ENCODE assay signal across 14 cellular contexts in the genomic region with DNA sequence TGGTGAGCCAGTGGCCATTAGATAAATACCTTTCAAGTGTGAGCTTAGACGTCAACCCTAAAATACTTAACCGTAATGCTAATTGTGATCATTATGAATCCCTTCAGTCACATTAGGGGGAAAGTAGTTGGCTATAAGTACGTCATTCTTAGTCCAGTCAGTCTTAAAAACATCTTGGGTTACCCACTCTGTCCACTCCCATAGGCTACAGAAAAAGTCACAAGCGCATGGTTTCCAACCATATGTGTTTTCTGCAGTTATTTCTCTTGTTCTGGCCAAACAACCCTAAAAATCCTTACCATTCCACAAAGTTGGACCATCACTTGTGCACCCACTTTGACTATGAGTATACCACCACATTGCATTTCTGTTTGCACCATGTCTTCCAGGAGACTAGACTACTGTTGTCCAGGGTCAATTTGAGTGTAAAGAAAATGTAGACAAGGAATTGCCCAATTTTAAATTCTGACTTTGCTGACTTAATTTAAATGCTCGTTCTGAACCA. TPM values are rescaled to one million over a fixed set of nuclear protein-coding genes. Genes with fewer than 3 reads are reported as not detected.
A peak's percentile ranks its signal among the peaks of the same experiment; 100 is the strongest.
DNase-seq lines count a peak whose midpoint lies in the region; ATAC-seq, FAIRE-seq and TF ChIP-seq lines count a peak whose summit lies in the region.
"Had no signal": no experiment of that assay in that cellular context is flagged by ENCODE, and none has a peak within 500 bp of the region (broad histone marks: within the 10 kb centered on the region; RNA-seq: fewer than 3 reads in every experiment).

No MANE protein-coding gene starts in this region.

- no peaks in the 10 kb centered on the region for H3K9me3 Mint-ChIP-seq in type B pancreatic cell

- no peak for FAIRE-seq in HepG2 (lab: Jason Lieb, UNC)

- no peak for TF ChIP-seq EP300 in HepG2 (IDR thresholded peaks at IDR 0.05; ENCODE audit: low read depth in 2 of 2, low read length in 2 of 2)
- no peak for TF ChIP-seq EP300 in HepG2 (CRISPR knock-in tag; IDR thresholded peaks at IDR 0.05; ENCODE audit: borderline replicate concordance)

- WGBS in HepG2 (ENCODE audit: low lambda C conversion rate), result 97% methylated on average over 5 of the region's 5 CpGs
- WGBS in right lobe of liver (ENCODE audit: insufficient coverage, low coverage, low lambda C conversion rate, missing lambda C conversion rate), result 84% methylated on average over 5 of the region's 5 CpGs

- no peaks in the 10 kb centered on the region for H3K9me3 ChIP-seq in HepG2 (ENCODE audit: low read length)
- no peaks in the 10 kb centered on the region for H3K9me3 ChIP-seq in right lobe of liver
- H3K9me3 ChIP-seq in T-helper 17 cell (ENCODE audit: control insufficient read depth, low read length, poor library complexity, severe bottlenecking), result no peaks in the 10 kb centered on the region
- H3K9me3 ChIP-seq: ovary, suprapubic skin had no signal

- H3K4me3 Mint-ChIP-seq in T-helper 17 cell (no peak overlapping the region), type B pancreatic cell (peak overlapping the region; percentile 70)

- H3K36me3 Mint-ChIP-seq in T-helper 17 cell (ENCODE audit: low read depth), result no peaks in the 10 kb centered on the region
- H3K36me3 Mint-ChIP-seq in type B pancreatic cell, result peaks cover 40% of the 10 kb centered on the region

- H3K4me1 Mint-ChIP-seq in T-helper 17 cell (peaks cover 34% of the 10 kb centered on the region), type B pancreatic cell (ENCODE audit: unreplicated experiment) (peaks cover 28% of the 10 kb centered on the region)

- CTCF ChIA-PET in HepG2 (lab: Yijun Ruan, JAX; ENCODE audit: low intra/inter-chr PET ratio, low total read pairs), result no interaction called here

- H2AFZ ChIP-seq in HepG2 (ENCODE audit: low read length), result no peak overlapping the region

- no peak for TF ChIP-seq RAD21 in HepG2 (CRISPR knock-in tag; IDR thresholded peaks at IDR 0.05)

- H3K27ac Mint-ChIP-seq in T-helper 17 cell, result peak overlapping the region; percentile 53
- H3K27ac Mint-ChIP-seq in type B pancreatic cell, result peak overlapping the region; percentile 48

- in situ Hi-C loops in HepG2 (cut with HindIII; ENCODE audit: extremely low pct_ligation_motif_present, low pct_unique_long_range_greater_than_20kb), result no loop called here

- H3K36me3 ChIP-seq in HepG2 (replicated peaks in 1 of 2; ENCODE audit: control insufficient read depth in 1 of 2, insufficient read depth in 2 of 2, low read length in 2 of 2) (peaks cover 4 to 9% of the 10 kb centered on the region in 2 experiments; a peak in 4 of 5 replicates), right lobe of liver (peaks cover 0 to 24% (median 12%) of the 10 kb centered on the region in 4 donors)
- H3K36me3 ChIP-seq: ovary had no signal

- intact Hi-C loops in HepG2 (cut with micrococcal nuclease; ENCODE audit: unreplicated experiment), result no loop called here
- intact Hi-C loops in right lobe of liver (cut with DNase I), result no loop called here

- peaks cover 27% of the 10 kb centered on the region for H4K20me1 ChIP-seq in HepG2 (ENCODE audit: insufficient read depth, low read length)

- TF ChIP-seq POLR2A in HepG2 (IDR thresholded peaks at IDR 0.05; ENCODE audit: insufficient read depth in 1 of 2, low read depth in 2 of 2, low read length in 2 of 2) (peak in 1 of 2 experiments; percentile 69; a peak in 2 of 4 replicates), right lobe of liver (IDR thresholded peaks at IDR 0.05) (no peak)

- H3K27ac ChIP-seq in HepG2 (ENCODE audit: extremely low read length, insufficient read depth, low read length) (no peak overlapping the region), right lobe of liver (no peak overlapping the region)
- H3K27ac ChIP-seq: C4-2B, ovary, suprapubic skin had no signal

- no peak for ATAC-seq in HepG2
- ATAC-seq in right lobe of liver, result no peak
- no peak for ATAC-seq in T-helper 17 cell
- ATAC-seq in HG03342 (IDR thresholded peaks at IDR 0.05; ENCODE audit: unreplicated experiment), result no peak

- H3K9ac ChIP-seq in HepG2 (ENCODE audit: insufficient read depth, low read depth, low read length), result no peak overlapping the region

- POLR2A ChIA-PET in HepG2 (lab: Yijun Ruan, JAX), result no interaction called here

- H3K4me3 ChIP-seq in HepG2 (replicated peaks in 1 of 3; ENCODE audit: insufficient read depth in 1 of 3, low read depth in 2 of 3, low read length in 3 of 3) (no peak overlapping the region), right lobe of liver (no peak overlapping the region), fibroblast of the aortic adventitia (ENCODE audit: low read depth, low read length) (peak overlapping the region; percentile 6)
- H3K4me3 ChIP-seq: ovary, suprapubic skin had no signal

- BruUV-seq in HepG2 (replicated peaks; lab: Mats Ljungman, UMichigan), result no TSS peak

- no peak for DNase-seq in HepG2 (ENCODE audit: low spot score)
- no peak for DNase-seq in right lobe of liver
- no peak for DNase-seq in T-helper 17 cell
- no peak for DNase-seq in fibroblast of the aortic adventitia (ENCODE audit: low read depth)
- no peak for DNase-seq in type B pancreatic cell (ENCODE audit: extremely low spot score, unreplicated experiment)
- DNase-seq in NCI-H146 treated with DMSO at 0.1 percent for 48 hours (lab: John Stamatoyannopoulos, UW; ENCODE audit: unreplicated experiment), result no peak
- DNase-seq in stimulated activated CD4-positive, alpha-beta T cell treated with anti-CD3 and anti-CD28 coated beads, Interleukin-2, amount 100 ng/mL, for 48 hours, result no peak
- DNase-seq: kidney glomerular epithelial cell; NCI-H524 treated with DMSO at 0.1 percent for 48 hours; ovary; stimulated activated CD4-positive, alpha-beta T cell treated with anti-CD3 and anti-CD28 coated beads, Interleukin-4, amount 100 ng/mL, for 24 hours had no signal

- TF ChIP-seq CTCF in HepG2 (CRISPR knock-in tag; IDR thresholded peaks at IDR 0.05) (no peak), right lobe of liver (IDR thresholded peaks at IDR 0.05) (no peak), fibroblast of the aortic adventitia (IDR thresholded peaks at IDR 0.05; ENCODE audit: insufficient read depth, low read length) (no peak), type B pancreatic cell (conservative IDR thresholded peaks at IDR 0.05) (no peak)

- H3K27me3 ChIP-seq in HepG2 (ENCODE audit: control insufficient read depth in 1 of 2, insufficient read depth in 2 of 2, low read length in 2 of 2), result no peaks in the 10 kb centered on the region; a peak in 1 of 5 replicates
- H3K27me3 ChIP-seq in right lobe of liver, result no peaks in the 10 kb centered on the region
- H3K27me3 ChIP-seq: ovary, suprapubic skin had no signal

- H3K4me2 ChIP-seq in HepG2 (ENCODE audit: low read depth, low read length), result peak overlapping the region; percentile 18; the same call in 1 of the 2 replicates

- H3K27me3 Mint-ChIP-seq in T-helper 17 cell (no peaks in the 10 kb centered on the region), type B pancreatic cell (no peaks in the 10 kb centered on the region)

- H3K4me1 ChIP-seq in HepG2 (ENCODE audit: insufficient read depth, low read length) (peaks cover 36% of the 10 kb centered on the region), right lobe of liver (peaks cover 0 to 15% (median 6%) of the 10 kb centered on the region in 4 donors)

- H3K79me2 ChIP-seq in HepG2 (ENCODE audit: insufficient read depth, low read length), result peaks cover 33% of the 10 kb centered on the region

RNA-seq across cellular contexts. Expression of gene RPL15, which starts 3.3 kb away (rescaled TPM):
- total RNA-seq in HepG2 (2016; rRNA removed; fragmentation: Illumina TruSeq; extraction: Trizol) (1,297 and 1,763 TPM in 2 replicates), right lobe of liver (100 to 1,000 TPM; 572 to 932 (median 636) TPM), T-helper 17 cell (1,000 to 10,000 TPM; 1,887 to 2,036 TPM), fibroblast of the aortic adventitia (ENCODE audit: low replicate concordance) (529 and 2,953 TPM in 2 replicates), type B pancreatic cell (ENCODE audit: low replicate concordance) (2,083 and 2,257 TPM in 2 replicates)
- 1,586 and 1,699 TPM in 2 replicates for total RNA-seq in HepG2 (2016; cell fraction: cytosol; rRNA removed; fragmentation: Illumina TruSeq; extraction: Trizol; ENCODE audit: low read depth)
- 1,351 and 1,926 TPM in 2 replicates for total RNA-seq in HepG2 (2016; cell fraction: insoluble cytoplasmic fraction; rRNA removed; fragmentation: Illumina TruSeq; extraction: Trizol)
- total RNA-seq in HepG2 (2016; cell fraction: membrane; rRNA removed; fragmentation: Illumina TruSeq; extraction: Trizol), result 3,254 and 3,418 TPM in 2 replicates
- total RNA-seq in HepG2 (2016; cell fraction: nucleus; rRNA removed; fragmentation: Illumina TruSeq; extraction: Trizol), result 503 TPM in 2 replicates
- polyA plus RNA-seq in HepG2 (2011; rRNA removed), result 3,693 and 3,955 TPM in 2 replicates
- 6,013 and 6,757 TPM in 2 replicates for polyA plus RNA-seq in HepG2 (2011; cell fraction: cytosol; rRNA removed)
- 1,196 and 1,371 TPM in 2 replicates for polyA plus RNA-seq in HepG2 (2011; cell fraction: nucleus; rRNA removed)
- 2,819 and 3,574 TPM in 2 replicates for polyA plus RNA-seq in HepG2 (2012)
- 3,375 and 3,723 TPM in 2 replicates for polyA plus RNA-seq in HepG2 (2016; cell fraction: cytosol; fragmentation: Illumina TruSeq; extraction: Trizol; ENCODE audit: low read depth)
- 2,788 and 2,868 TPM in 2 replicates for polyA plus RNA-seq in HepG2 (2016; cell fraction: insoluble cytoplasmic fraction; fragmentation: Illumina TruSeq; extraction: Trizol; ENCODE audit: low read depth)
- polyA plus RNA-seq in HepG2 (2016; cell fraction: membrane; fragmentation: Illumina TruSeq; extraction: Trizol; ENCODE audit: low read depth), result 4,974 and 5,217 TPM in 2 replicates
- polyA plus RNA-seq in HepG2 (2016; cell fraction: nucleus; fragmentation: Illumina TruSeq; extraction: Trizol; ENCODE audit: insufficient read depth, low read depth), result 1,295 and 1,318 TPM in 2 replicates
- 1,424 and 2,177 TPM in 2 replicates for polyA minus RNA-seq in HepG2 (2011; rRNA and poly(A)+ RNA removed; ENCODE audit: low replicate concordance)
- polyA minus RNA-seq in HepG2 (2011; cell fraction: cytosol; rRNA and poly(A)+ RNA removed), result 848 and 1,008 TPM in 2 replicates
- polyA minus RNA-seq in HepG2 (2011; cell fraction: nucleus; rRNA and poly(A)+ RNA removed), result 296 and 376 TPM in 2 replicates

RNA-seq across cellular contexts. Expression of gene NKIRAS1, which starts 3.4 kb away (rescaled TPM):
- total RNA-seq in HepG2 (2016; rRNA removed; fragmentation: Illumina TruSeq; extraction: Trizol) (8.0 and 10.5 TPM in 2 replicates), right lobe of liver (10 to 100 TPM in 2 of 6 experiments, 1 to 10 TPM in 4; 7.0 to 14.2 (median 8.5) TPM), T-helper 17 cell (1 to 10 TPM; 2.6 to 2.7 TPM), fibroblast of the aortic adventitia (ENCODE audit: low replicate concordance) (20.9 and 35.8 TPM in 2 replicates), type B pancreatic cell (ENCODE audit: low replicate concordance) (8.0 and 10.8 TPM in 2 replicates)
- 6.8 and 7.5 TPM in 2 replicates for total RNA-seq in HepG2 (2016; cell fraction: cytosol; rRNA removed; fragmentation: Illumina TruSeq; extraction: Trizol; ENCODE audit: low read depth)
- total RNA-seq in HepG2 (2016; cell fraction: insoluble cytoplasmic fraction; rRNA removed; fragmentation: Illumina TruSeq; extraction: Trizol), result 8.5 and 11.2 TPM in 2 replicates
- 5.0 and 6.3 TPM in 2 replicates for total RNA-seq in HepG2 (2016; cell fraction: membrane; rRNA removed; fragmentation: Illumina TruSeq; extraction: Trizol)
- total RNA-seq in HepG2 (2016; cell fraction: nucleus; rRNA removed; fragmentation: Illumina TruSeq; extraction: Trizol), result 6.0 and 7.0 TPM in 2 replicates
- polyA plus RNA-seq in HepG2 (2011; rRNA removed), result 4.3 and 4.5 TPM in 2 replicates
- polyA plus RNA-seq in HepG2 (2011; cell fraction: cytosol; rRNA removed), result 2.3 and 4.0 TPM in 2 replicates
- 1.8 and 3.5 TPM in 2 replicates for polyA plus RNA-seq in HepG2 (2011; cell fraction: nucleus; rRNA removed)
- polyA plus RNA-seq in HepG2 (2012), result 6.4 and 6.7 TPM in 2 replicates
- 1.1 TPM in 2 replicates for polyA plus RNA-seq in HepG2 (2016; cell fraction: cytosol; fragmentation: Illumina TruSeq; extraction: Trizol; ENCODE audit: low read depth)
- 10.4 and 12.6 TPM in 2 replicates for polyA plus RNA-seq in HepG2 (2016; cell fraction: insoluble cytoplasmic fraction; fragmentation: Illumina TruSeq; extraction: Trizol; ENCODE audit: low read depth)
- polyA plus RNA-seq in HepG2 (2016; cell fraction: membrane; fragmentation: Illumina TruSeq; extraction: Trizol; ENCODE audit: low read depth), result 2.2 and 3.1 TPM in 2 replicates
- 7.0 and 7.8 TPM in 2 replicates for polyA plus RNA-seq in HepG2 (2016; cell fraction: nucleus; fragmentation: Illumina TruSeq; extraction: Trizol; ENCODE audit: insufficient read depth, low read depth)
- 2.0 and 2.2 TPM in 2 replicates for polyA minus RNA-seq in HepG2 (2011; rRNA and poly(A)+ RNA removed; ENCODE audit: low replicate concordance)
- polyA minus RNA-seq in HepG2 (2011; cell fraction: cytosol; rRNA and poly(A)+ RNA removed), result 4.0 and 6.2 TPM in 2 replicates
- 12.7 and 14.3 TPM in 2 replicates for polyA minus RNA-seq in HepG2 (2011; cell fraction: nucleus; rRNA and poly(A)+ RNA removed)

RNA-seq across cellular contexts. Expression of gene NR1D2, which starts 24.9 kb away (rescaled TPM):
- total RNA-seq in HepG2 (2016; rRNA removed; fragmentation: Illumina TruSeq; extraction: Trizol) (8.1 and 14.3 TPM in 2 replicates), right lobe of liver (10 to 100 TPM; 13.0 to 34.8 (median 18.2) TPM), T-helper 17 cell (100 to 1,000 TPM; 132 to 171 TPM), fibroblast of the aortic adventitia (ENCODE audit: low replicate concordance) (53.0 and 77.3 TPM in 2 replicates), type B pancreatic cell (ENCODE audit: low replicate concordance) (20.6 and 23.1 TPM in 2 replicates)
- total RNA-seq in HepG2 (2016; cell fraction: cytosol; rRNA removed; fragmentation: Illumina TruSeq; extraction: Trizol; ENCODE audit: low read depth), result 3.8 and 4.4 TPM in 2 replicates
- total RNA-seq in HepG2 (2016; cell fraction: insoluble cytoplasmic fraction; rRNA removed; fragmentation: Illumina TruSeq; extraction: Trizol), result 10.2 and 12.5 TPM in 2 replicates
- 8.8 and 9.8 TPM in 2 replicates for total RNA-seq in HepG2 (2016; cell fraction: membrane; rRNA removed; fragmentation: Illumina TruSeq; extraction: Trizol)
- total RNA-seq in HepG2 (2016; cell fraction: nucleus; rRNA removed; fragmentation: Illumina TruSeq; extraction: Trizol), result 9.6 and 11.0 TPM in 2 replicates
- polyA plus RNA-seq in HepG2 (2011; rRNA removed), result 5.3 TPM in 2 replicates
- 2.6 and 4.6 TPM in 2 replicates for polyA plus RNA-seq in HepG2 (2011; cell fraction: cytosol; rRNA removed)
- 2.9 and 3.5 TPM in 2 replicates for polyA plus RNA-seq in HepG2 (2011; cell fraction: nucleus; rRNA removed)
- 11.8 and 12.0 TPM in 2 replicates for polyA plus RNA-seq in HepG2 (2012)
- polyA plus RNA-seq in HepG2 (2016; cell fraction: cytosol; fragmentation: Illumina TruSeq; extraction: Trizol; ENCODE audit: low read depth), result 0.38 and 0.43 TPM in 2 replicates
- polyA plus RNA-seq in HepG2 (2016; cell fraction: insoluble cytoplasmic fraction; fragmentation: Illumina TruSeq; extraction: Trizol; ENCODE audit: low read depth), result 7.2 and 7.4 TPM in 2 replicates
- 2.1 and 2.3 TPM in 2 replicates for polyA plus RNA-seq in HepG2 (2016; cell fraction: membrane; fragmentation: Illumina TruSeq; extraction: Trizol; ENCODE audit: low read depth)
- 5.6 and 5.9 TPM in 2 replicates for polyA plus RNA-seq in HepG2 (2016; cell fraction: nucleus; fragmentation: Illumina TruSeq; extraction: Trizol; ENCODE audit: insufficient read depth, low read depth)
- 6.0 and 17.2 TPM in 2 replicates for polyA minus RNA-seq in HepG2 (2011; rRNA and poly(A)+ RNA removed; ENCODE audit: low replicate concordance)
- polyA minus RNA-seq in HepG2 (2011; cell fraction: cytosol; rRNA and poly(A)+ RNA removed), result 11.6 and 16.5 TPM in 2 replicates
- polyA minus RNA-seq in HepG2 (2011; cell fraction: nucleus; rRNA and poly(A)+ RNA removed), result 26.5 and 29.6 TPM in 2 replicates
